ENCODE assay signal across 7 cellular contexts in genomic region chr2:129299756-129300155, GRCh38.
"Had no signal": no experiment of that assay in that cellular context is flagged by ENCODE, and none has a peak within 500 bp of the region (broad histone marks: within the 10 kb centered on the region; RNA-seq: fewer than 3 reads in every experiment).

No MANE protein-coding gene starts in this region.

- H3K4me3 ChIP-seq: GM23248, HAP-1 had no signal

- H3K4me1 ChIP-seq: HAP-1 had no signal

- H2AFZ ChIP-seq: GM23248 had no signal

- H3K9ac ChIP-seq: GM23248 had no signal

- H3K27ac Mint-ChIP-seq: HFFc6 had no signal

- H3K27ac ChIP-seq: GM23248 had no signal

- H3K36me3 ChIP-seq: HAP-1 had no signal

- DNase-seq: GM23248, GOT3, H7, HFFc6, IMR-90 had no signal

- H3K9me3 ChIP-seq: HAP-1 had no signal

- H3K4me3 Mint-ChIP-seq: HFFc6 had no signal

- ATAC-seq: HCT116 had no signal
